In genomic region chr22:35209203-35209602, GRCh38 we compare ENCODE assay signal across 1 cellular context.
TF ChIP-seq lines count a peak whose summit lies in the region.

No MANE protein-coding gene starts in this region.

TF ChIP-seq in K562, 482 proteins besides CTCF, POLR2A, EP300 and RAD21 (continued from another document and continues in another):
- no peak for TF ChIP-seq BRF2 (IDR thresholded peaks at IDR 0.05; ENCODE audit: borderline replicate concordance, insufficient read depth, insufficient read length)
- no peak for TF ChIP-seq CBFB (CRISPR knock-in tag; IDR thresholded peaks at IDR 0.05)
- no peak for TF ChIP-seq GATA2 (CRISPR knock-in tag; IDR thresholded peaks at IDR 0.05)
- no peak for TF ChIP-seq TAF15 (IDR thresholded peaks at IDR 0.05; ENCODE audit: low read depth, low read length)
- 0 out of 2 replicates have a peak, but pooled peaks have one; percentile 19 for TF ChIP-seq HDAC2 (IDR thresholded peaks at IDR 0.05)
- no peak for TF ChIP-seq SMC3 (conservative IDR thresholded peaks at IDR 0.05; ENCODE audit: insufficient read depth, low read depth, low read length)
- no peak for TF ChIP-seq KLF1 (tag; IDR thresholded peaks at IDR 0.05)
- TF ChIP-seq RFX1 (IDR thresholded peaks at IDR 0.05): no peak
- peak; percentile 48; the same call in 1 of the 2 replicates for TF ChIP-seq MITF (IDR thresholded peaks at IDR 0.05)
- no peak for TF ChIP-seq CHD2 (IDR thresholded peaks at IDR 0.05; ENCODE audit: low read depth, low read length)
- peak; percentile 26 to 29; a peak in 1 of 4 replicates for TF ChIP-seq NRF1 (conservative IDR thresholded peaks at IDR 0.05 in 1 of 2, IDR thresholded peaks at IDR 0.05 in 1 of 2)
- TF ChIP-seq ARID1B (IDR thresholded peaks at IDR 0.05): peak; percentile 83
- peak; percentile 81; the same call in 1 of the 2 replicates for TF ChIP-seq ZBED1 (IDR thresholded peaks at IDR 0.05)
- TF ChIP-seq ZNF175 (CRISPR knock-in tag; IDR thresholded peaks at IDR 0.05; ENCODE audit: low read depth): no peak
- TF ChIP-seq GABPB1 (CRISPR knock-in tag; IDR thresholded peaks at IDR 0.05): no peak
- no peak for TF ChIP-seq FOS (IDR thresholded peaks at IDR 0.05; ENCODE audit: extremely low read depth, insufficient read length)
- no peak for TF ChIP-seq HINFP (tag; conservative IDR thresholded peaks at IDR 0.05; ENCODE audit: low read depth)
- no peak for TF ChIP-seq SPI1 (IDR thresholded peaks at IDR 0.05; ENCODE audit: borderline replicate concordance, low read depth, low read length)
- no peak for TF ChIP-seq XRCC5 (IDR thresholded peaks at IDR 0.05; ENCODE audit: low read depth, low read length)
- peak; percentile 87 for TF ChIP-seq CBFA2T2 (conservative IDR thresholded peaks at IDR 0.05)
- no peak for TF ChIP-seq ZNF444 (CRISPR knock-in tag; IDR thresholded peaks at IDR 0.05)
- no peak for TF ChIP-seq TCFL5 (CRISPR knock-in tag; conservative IDR thresholded peaks at IDR 0.05)
- TF ChIP-seq SMARCB1 (IDR thresholded peaks at IDR 0.05; ENCODE audit: insufficient read length, low read depth): no peak
- TF ChIP-seq ZNF408 (CRISPR knock-in tag; IDR thresholded peaks at IDR 0.05; ENCODE audit: low read depth): no peak
- peak; percentile 70; the same call in 1 of the 2 replicates for TF ChIP-seq CTBP1 (IDR thresholded peaks at IDR 0.05; ENCODE audit: borderline replicate concordance)
- no peak for TF ChIP-seq PRMT5 (CRISPR knock-in tag; IDR thresholded peaks at IDR 0.05)
- no peak for TF ChIP-seq ZBTB2 (IDR thresholded peaks at IDR 0.05)
- TF ChIP-seq NCOA6 (IDR thresholded peaks at IDR 0.05): no peak
- TF ChIP-seq FOXA3 (CRISPR knock-in tag; conservative IDR thresholded peaks at IDR 0.05 in 1 of 2, IDR thresholded peaks at IDR 0.05 in 1 of 2): no peak
- TF ChIP-seq BRD4 (IDR thresholded peaks at IDR 0.05): no peak
- peak; percentile 50 for TF ChIP-seq CXXC5 (CRISPR knock-in tag; IDR thresholded peaks at IDR 0.05)
- no peak for TF ChIP-seq BCOR (IDR thresholded peaks at IDR 0.05)
- TF ChIP-seq ZBTB9 (CRISPR knock-in tag; IDR thresholded peaks at IDR 0.05): no peak
- TF ChIP-seq FUS (optimal IDR thresholded peaks at IDR 0.05; ENCODE audit: low read depth, low read length): no peak
- no peak for TF ChIP-seq ZNF324 (CRISPR knock-in tag; IDR thresholded peaks at IDR 0.05)
- no peak for TF ChIP-seq OTX1 (CRISPR knock-in tag; IDR thresholded peaks at IDR 0.05)
- TF ChIP-seq CAMTA2 (CRISPR knock-in tag; conservative IDR thresholded peaks at IDR 0.05): no peak
- TF ChIP-seq ZNF592 (IDR thresholded peaks at IDR 0.05): no peak
- TF ChIP-seq ZNF398 (CRISPR knock-in tag; IDR thresholded peaks at IDR 0.05): no peak
- TF ChIP-seq ZNF384 (IDR thresholded peaks at IDR 0.05; ENCODE audit: low read depth, low read length): no peak
- no peak for TF ChIP-seq BRCA1 (IDR thresholded peaks at IDR 0.05)
- no peak for TF ChIP-seq BRCA1 (CRISPR knock-in tag; IDR thresholded peaks at IDR 0.05)
- no peak for TF ChIP-seq ZNF707 (CRISPR knock-in tag; conservative IDR thresholded peaks at IDR 0.05)
- TF ChIP-seq ZNF449 (CRISPR knock-in tag; IDR thresholded peaks at IDR 0.05): no peak
- TF ChIP-seq ZFP91 (CRISPR knock-in tag; IDR thresholded peaks at IDR 0.05): no peak
- TF ChIP-seq ZKSCAN3 (CRISPR knock-in tag; IDR thresholded peaks at IDR 0.05): no peak
- no peak for TF ChIP-seq ZNF280A (IDR thresholded peaks at IDR 0.05; ENCODE audit: low read depth, partially characterized antibody)
- TF ChIP-seq TRIM24 (IDR thresholded peaks at IDR 0.05): peak; percentile 51 to 55; a peak in 3 of 4 replicates
- no peak for TF ChIP-seq VEZF1 (CRISPR knock-in tag; IDR thresholded peaks at IDR 0.05)
